In the genomic region with DNA sequence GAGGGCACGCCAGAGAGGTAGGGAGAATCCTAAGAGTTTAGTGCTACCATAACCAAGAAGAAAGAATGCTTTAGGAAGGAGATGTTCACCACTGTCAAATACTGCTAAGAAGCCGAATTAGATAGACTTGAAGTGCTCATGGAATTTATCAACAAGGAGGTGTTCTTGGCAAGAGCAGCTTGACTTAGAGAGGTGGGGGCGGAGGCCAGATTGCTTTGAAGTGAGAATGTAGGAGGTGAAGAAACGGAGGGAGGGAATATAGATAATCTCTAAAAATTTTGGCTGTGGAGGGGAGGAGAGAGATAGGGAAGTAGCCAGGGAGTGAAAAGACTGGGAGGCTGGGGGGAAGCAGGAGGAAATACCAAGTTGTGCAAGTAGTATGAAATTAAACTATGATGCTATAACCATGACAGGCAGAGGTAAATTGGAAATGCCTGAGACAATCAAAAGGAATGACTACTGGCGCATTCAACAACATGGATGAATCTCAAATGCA, we compare ENCODE assay signal across 18 cellular contexts.
"Had no signal": no experiment of that assay in that cellular context is flagged by ENCODE, and none has a peak within 500 bp of the region (broad histone marks: within the 10 kb centered on the region; RNA-seq: fewer than 3 reads in every experiment).

No MANE protein-coding gene starts in this region.

- DNase-seq: KBM-7, MV-4-11, NCI-H1048, NCI-H1105, NCI-H1417, NCI-H1436 treated with DMSO at 0.1 percent for 48 hours, NCI-H1694, NCI-H1930, NCI-H2081, NCI-H2107, NCI-H2227 treated with DMSO at 0.1 percent for 48 hours, NCI-H446, NCI-H510A, NCI-H524 treated with DMSO at 0.1 percent for 48 hours, NCI-H69, NCI-H774, SHP77, SK-N-SH had no signal
